In genomic region chr11:1175461-1176223, GRCh38 we compare ENCODE assay signal across 19 cellular contexts. TPM values are rescaled to one million over a fixed set of nuclear protein-coding genes. Genes with fewer than 3 reads are reported as not detected.
DNase-seq lines count a peak whose midpoint lies in the region; ATAC-seq, FAIRE-seq and TF ChIP-seq lines count a peak whose summit lies in the region.
"Had no signal": no experiment of that assay in that cellular context is flagged by ENCODE, and none has a peak within 500 bp of the region (broad histone marks: within the 10 kb centered on the region; RNA-seq: fewer than 3 reads in every experiment).

No MANE protein-coding gene starts in this region.

- H4K20me1 ChIP-seq in HepG2 (ENCODE audit: insufficient read depth, low read length), result no peaks in the 10 kb centered on the region
- H4K20me1 ChIP-seq: BLaER1 had no signal

- no peaks in the 10 kb centered on the region for H3K9me3 ChIP-seq in right cardiac atrium (ENCODE audit: control insufficient read depth, low read length)
- peaks cover 11% of the 10 kb centered on the region; the same call in 1 of the 2 replicates for H3K9me3 ChIP-seq in HepG2 (ENCODE audit: low read length)
- H3K9me3 ChIP-seq: Caco-2, HAP-1 had no signal

- no peaks in the 10 kb centered on the region for H3K79me2 ChIP-seq in HepG2 (ENCODE audit: insufficient read depth, low read length)

- TF ChIP-seq CTCF in HepG2 (CRISPR knock-in tag; IDR thresholded peaks at IDR 0.05), result no peak

- H3K9me3 Mint-ChIP-seq in activated CD4-positive, alpha-beta T cell treated with anti-CD3 and anti-CD28 coated beads, Interleukin-2, amount 10 ng/mL, durations not matched to agents 24 days and 14 days, result peaks cover 19% of the 10 kb centered on the region
- H3K9me3 Mint-ChIP-seq: CD8-positive, alpha-beta memory T cell had no signal

- no peak for TF ChIP-seq RAD21 in HepG2 (CRISPR knock-in tag; IDR thresholded peaks at IDR 0.05)

- H3K27ac Mint-ChIP-seq in activated CD4-positive, alpha-beta T cell treated with anti-CD3 and anti-CD28 coated beads, Interleukin-2, amount 10 ng/mL, durations not matched to agents 24 days and 14 days, result peak overlapping the region; percentile 6
- H3K27ac Mint-ChIP-seq: CD8-positive, alpha-beta memory T cell; HFFc6 had no signal

- H3K36me3 Mint-ChIP-seq in activated CD4-positive, alpha-beta T cell treated with anti-CD3 and anti-CD28 coated beads, Interleukin-2, amount 10 ng/mL, durations not matched to agents 24 days and 14 days (ENCODE audit: low read depth), result peaks cover 13% of the 10 kb centered on the region
- H3K36me3 Mint-ChIP-seq: CD8-positive, alpha-beta memory T cell had no signal

- H3K27me3 Mint-ChIP-seq in activated CD4-positive, alpha-beta T cell treated with anti-CD3 and anti-CD28 coated beads, Interleukin-2, amount 10 ng/mL, durations not matched to agents 24 days and 14 days, result no peaks in the 10 kb centered on the region

- ATAC-seq in right cardiac atrium (no peak), left cardiac atrium (no peak), HepG2 (no peak), GM21786 (IDR thresholded peaks at IDR 0.05; ENCODE audit: unreplicated experiment) (no peak)

- DNase-seq in activated CD4-positive, alpha-beta T cell treated with anti-CD3 and anti-CD28 coated beads, Interleukin-2, amount 10 ng/mL, durations not matched to agents 24 days and 14 days, result no peak
- no peak for DNase-seq in activated CD4-positive, alpha-beta T cell treated with anti-CD3 and anti-CD28 coated beads for 1 hour
- DNase-seq in right cardiac atrium (peak in 2 of 3 donors; percentile 12 to 33), left cardiac atrium (no peak), HepG2 (ENCODE audit: low spot score) (no peak), posterior vena cava (ENCODE audit: low spot score) (peak; percentile 77), NCI-H1092 (lab: John Stamatoyannopoulos, UW) (no peak)
- DNase-seq: AML-193; Caco-2; CD8-positive, alpha-beta memory T cell; DMS53; GF-D8; GOT3; HFFc6 had no signal

- 90% methylated on average over 22 of the region's 22 CpGs for WGBS in right cardiac atrium
- 45% methylated on average over 22 of the region's 22 CpGs for WGBS in HepG2 (ENCODE audit: low lambda C conversion rate)

- no peak for TF ChIP-seq EP300 in HepG2 (IDR thresholded peaks at IDR 0.05; ENCODE audit: low read depth in 2 of 2, low read length in 2 of 2)
- TF ChIP-seq EP300 in HepG2 (CRISPR knock-in tag; IDR thresholded peaks at IDR 0.05; ENCODE audit: borderline replicate concordance), result no peak

- in situ Hi-C loops in HepG2 (cut with HindIII; ENCODE audit: extremely low pct_ligation_motif_present, low pct_unique_long_range_greater_than_20kb), result no loop called here

- H3K27ac ChIP-seq in right cardiac atrium (ENCODE audit: low read length), result no peak overlapping the region
- H3K27ac ChIP-seq in HepG2 (ENCODE audit: extremely low read length, insufficient read depth, low read length), result no peak overlapping the region
- H3K27ac ChIP-seq: 22Rv1, BLaER1 had no signal

- no peak overlapping the region for H3K4me3 Mint-ChIP-seq in activated CD4-positive, alpha-beta T cell treated with anti-CD3 and anti-CD28 coated beads, Interleukin-2, amount 10 ng/mL, durations not matched to agents 24 days and 14 days
- H3K4me3 Mint-ChIP-seq: CD8-positive, alpha-beta memory T cell; HFFc6 had no signal

- H3K9ac ChIP-seq in HepG2 (ENCODE audit: insufficient read depth, low read depth, low read length), result no peak overlapping the region
- H3K9ac ChIP-seq: BLaER1 had no signal

- H3K36me3 ChIP-seq in HepG2 (replicated peaks in 1 of 2; ENCODE audit: control insufficient read depth in 1 of 2, insufficient read depth in 2 of 2, low read length in 2 of 2), result no peaks in the 10 kb centered on the region
- H3K36me3 ChIP-seq: BLaER1, HAP-1 had no signal

- no peaks in the 10 kb centered on the region for H3K4me1 ChIP-seq in right cardiac atrium (ENCODE audit: control insufficient read depth, insufficient read depth, low read length)
- no peaks in the 10 kb centered on the region for H3K4me1 ChIP-seq in HepG2 (ENCODE audit: insufficient read depth, low read length)
- H3K4me1 ChIP-seq: BLaER1, Caco-2, HAP-1 had no signal

- intact Hi-C loops in activated CD4-positive, alpha-beta T cell treated with anti-CD3 and anti-CD28 coated beads, Interleukin-2, amount 10 ng/mL, durations not matched to agents 24 days and 14 days (cut with micrococcal nuclease), result no loop called here
- intact Hi-C loops in right cardiac atrium (cut with DNase I) (no loop called here), left cardiac atrium (cut with DNase I) (no loop called here), HepG2 (cut with micrococcal nuclease; ENCODE audit: unreplicated experiment) (no loop called here), posterior vena cava (cut with DNase I) (no loop called here)

- H3K4me3 ChIP-seq in right cardiac atrium (ENCODE audit: low read length), result no peak overlapping the region
- H3K4me3 ChIP-seq in HepG2 (replicated peaks in 1 of 3; ENCODE audit: insufficient read depth in 1 of 3, low read depth in 2 of 3, low read length in 3 of 3), result no peak overlapping the region
- H3K4me3 ChIP-seq: BLaER1, HAP-1 had no signal

- H3K27me3 ChIP-seq in right cardiac atrium (ENCODE audit: control insufficient read depth, insufficient read depth), result no peaks in the 10 kb centered on the region
- peaks cover 1 to 22% of the 10 kb centered on the region in 2 experiments; a peak in 2 of 5 replicates for H3K27me3 ChIP-seq in HepG2 (ENCODE audit: control insufficient read depth in 1 of 2, insufficient read depth in 2 of 2, low read length in 2 of 2)
- H3K27me3 ChIP-seq: BLaER1 had no signal

- H3K4me1 Mint-ChIP-seq in activated CD4-positive, alpha-beta T cell treated with anti-CD3 and anti-CD28 coated beads, Interleukin-2, amount 10 ng/mL, durations not matched to agents 24 days and 14 days, result no peaks in the 10 kb centered on the region
- H3K4me1 Mint-ChIP-seq: CD8-positive, alpha-beta memory T cell had no signal

- no peak overlapping the region for H2AFZ ChIP-seq in HepG2 (ENCODE audit: low read length)

- POLR2A ChIA-PET in HepG2 (lab: Yijun Ruan, JAX), result no interaction called here

- no peak for FAIRE-seq in HepG2 (lab: Jason Lieb, UNC)
- FAIRE-seq: HTR-8/SVneo had no signal

- BruUV-seq in HepG2 (replicated peaks; lab: Mats Ljungman, UMichigan), result no TSS peak

- CTCF ChIA-PET in HepG2 (lab: Yijun Ruan, JAX; ENCODE audit: low intra/inter-chr PET ratio, low total read pairs), result no interaction called here

- TF ChIP-seq POLR2A in HepG2 (IDR thresholded peaks at IDR 0.05; ENCODE audit: insufficient read depth in 1 of 2, low read depth in 2 of 2, low read length in 2 of 2), result no peak

- no peak overlapping the region for H3K4me2 ChIP-seq in HepG2 (ENCODE audit: low read depth, low read length)
- H3K4me2 ChIP-seq: BLaER1 had no signal

RNA-seq across cellular contexts. Expression of gene MUC5AC, which starts 17.9 kb away (rescaled TPM):
- not detected in 2 replicates for total RNA-seq in activated CD4-positive, alpha-beta T cell treated with anti-CD3 and anti-CD28 coated beads, Interleukin-2, amount 10 ng/mL, durations not matched to agents 24 days and 14 days
- total RNA-seq in right cardiac atrium, result not detected
- polyA plus RNA-seq in right cardiac atrium, result not detected
- not detected for total RNA-seq in left cardiac atrium
- total RNA-seq in HepG2 (2016; rRNA removed; fragmentation: Illumina TruSeq; extraction: Trizol), result not detected in 2 replicates
- total RNA-seq in HepG2 (2016; cell fraction: cytosol; rRNA removed; fragmentation: Illumina TruSeq; extraction: Trizol; ENCODE audit: low read depth), result not detected in 2 replicates
- total RNA-seq in HepG2 (2016; cell fraction: insoluble cytoplasmic fraction; rRNA removed; fragmentation: Illumina TruSeq; extraction: Trizol), result not detected in 2 replicates
- not detected in 2 replicates for total RNA-seq in HepG2 (2016; cell fraction: membrane; rRNA removed; fragmentation: Illumina TruSeq; extraction: Trizol)
- not detected in 2 replicates for total RNA-seq in HepG2 (2016; cell fraction: nucleus; rRNA removed; fragmentation: Illumina TruSeq; extraction: Trizol)
- polyA plus RNA-seq in HepG2 (2011; rRNA removed), result under 0.01 TPM in 2 replicates
- polyA plus RNA-seq in HepG2 (2011; cell fraction: cytosol; rRNA removed), result under 0.01 TPM in 1 of 2 replicates, not detected in the other
- polyA plus RNA-seq in HepG2 (2011; cell fraction: nucleus; rRNA removed), result 0.02 TPM in 2 replicates
- polyA plus RNA-seq in HepG2 (2012), result not detected in 2 replicates
- not detected in 2 replicates for polyA plus RNA-seq in HepG2 (2016; cell fraction: cytosol; fragmentation: Illumina TruSeq; extraction: Trizol; ENCODE audit: low read depth)
- not detected in 2 replicates for polyA plus RNA-seq in HepG2 (2016; cell fraction: insoluble cytoplasmic fraction; fragmentation: Illumina TruSeq; extraction: Trizol; ENCODE audit: low read depth)
- polyA plus RNA-seq in HepG2 (2016; cell fraction: membrane; fragmentation: Illumina TruSeq; extraction: Trizol; ENCODE audit: low read depth), result not detected in 2 replicates
- 0.03 TPM in 1 of 2 replicates, not detected in the other for polyA plus RNA-seq in HepG2 (2016; cell fraction: nucleus; fragmentation: Illumina TruSeq; extraction: Trizol; ENCODE audit: insufficient read depth, low read depth)
- polyA minus RNA-seq in HepG2 (2011; rRNA and poly(A)+ RNA removed; ENCODE audit: low replicate concordance), result not detected in 2 replicates
- polyA minus RNA-seq in HepG2 (2011; cell fraction: cytosol; rRNA and poly(A)+ RNA removed), result not detected in 2 replicates
- not detected in 2 replicates for polyA minus RNA-seq in HepG2 (2011; cell fraction: nucleus; rRNA and poly(A)+ RNA removed)
- not detected for total RNA-seq in posterior vena cava
- total RNA-seq: CD8-positive, alpha-beta memory T cell; HFFc6 had no signal
- polyA plus RNA-seq: CD8-positive, alpha-beta memory T cell had no signal

RNA-seq across cellular contexts. Expression of gene MUC5B, which starts 47.2 kb away (rescaled TPM):
- not detected in 2 replicates for total RNA-seq in activated CD4-positive, alpha-beta T cell treated with anti-CD3 and anti-CD28 coated beads, Interleukin-2, amount 10 ng/mL, durations not matched to agents 24 days and 14 days
- not detected for total RNA-seq in right cardiac atrium
- under 0.01 TPM for polyA plus RNA-seq in right cardiac atrium
- total RNA-seq in left cardiac atrium, result not detected
- not detected in 2 replicates for total RNA-seq in HepG2 (2016; rRNA removed; fragmentation: Illumina TruSeq; extraction: Trizol)
- under 0.01 TPM in 1 of 2 replicates, not detected in the other for total RNA-seq in HepG2 (2016; cell fraction: cytosol; rRNA removed; fragmentation: Illumina TruSeq; extraction: Trizol; ENCODE audit: low read depth)
- not detected in 2 replicates for total RNA-seq in HepG2 (2016; cell fraction: insoluble cytoplasmic fraction; rRNA removed; fragmentation: Illumina TruSeq; extraction: Trizol)
- total RNA-seq in HepG2 (2016; cell fraction: membrane; rRNA removed; fragmentation: Illumina TruSeq; extraction: Trizol), result not detected in 2 replicates
- not detected in 2 replicates for total RNA-seq in HepG2 (2016; cell fraction: nucleus; rRNA removed; fragmentation: Illumina TruSeq; extraction: Trizol)
- 0.01 and 0.05 TPM in 2 replicates for polyA plus RNA-seq in HepG2 (2011; rRNA removed)
- polyA plus RNA-seq in HepG2 (2011; cell fraction: cytosol; rRNA removed), result under 0.01 and 0.01 TPM in 2 replicates
- polyA plus RNA-seq in HepG2 (2011; cell fraction: nucleus; rRNA removed), result 0.18 and 0.99 TPM in 2 replicates
- polyA plus RNA-seq in HepG2 (2012), result 2.3 and 3.1 TPM in 2 replicates
- not detected in 2 replicates for polyA plus RNA-seq in HepG2 (2016; cell fraction: cytosol; fragmentation: Illumina TruSeq; extraction: Trizol; ENCODE audit: low read depth)
- not detected in 2 replicates for polyA plus RNA-seq in HepG2 (2016; cell fraction: insoluble cytoplasmic fraction; fragmentation: Illumina TruSeq; extraction: Trizol; ENCODE audit: low read depth)
- polyA plus RNA-seq in HepG2 (2016; cell fraction: membrane; fragmentation: Illumina TruSeq; extraction: Trizol; ENCODE audit: low read depth), result not detected in 2 replicates
- polyA plus RNA-seq in HepG2 (2016; cell fraction: nucleus; fragmentation: Illumina TruSeq; extraction: Trizol; ENCODE audit: insufficient read depth, low read depth), result not detected in 2 replicates
- polyA minus RNA-seq in HepG2 (2011; rRNA and poly(A)+ RNA removed; ENCODE audit: low replicate concordance), result 0.02 and 0.06 TPM in 2 replicates
- 0.69 TPM in 1 of 2 replicates, not detected in the other for polyA minus RNA-seq in HepG2 (2011; cell fraction: cytosol; rRNA and poly(A)+ RNA removed)
- 0.26 and 0.50 TPM in 2 replicates for polyA minus RNA-seq in HepG2 (2011; cell fraction: nucleus; rRNA and poly(A)+ RNA removed)
- total RNA-seq in posterior vena cava, result under 1 TPM in 1 of 2 donors, not detected in 1; 0.69 TPM
- total RNA-seq: Caco-2; CD8-positive, alpha-beta memory T cell; HFFc6 had no signal
- polyA plus RNA-seq: CD8-positive, alpha-beta memory T cell had no signal

Comparison
In these comparisons a context has a peak if more than half of its experiments do, and no peak if none do; other contexts are left out.
1. DNase-seq: peak in right cardiac atrium (2 of 3) and posterior vena cava (single experiment); none in activated CD4-positive, alpha-beta T cell treated with anti-CD3 and anti-CD28 coated beads, Interleukin-2, amount 10 ng/mL, durations not matched to agents 24 days and 14 days (single experiment), activated CD4-positive, alpha-beta T cell treated with anti-CD3 and anti-CD28 coated beads for 1 hour (single experiment), left cardiac atrium (single experiment), HepG2 (single experiment) and NCI-H1092 (single experiment).